ENCODE assay signal across 28 cellular contexts in the genomic region with DNA sequence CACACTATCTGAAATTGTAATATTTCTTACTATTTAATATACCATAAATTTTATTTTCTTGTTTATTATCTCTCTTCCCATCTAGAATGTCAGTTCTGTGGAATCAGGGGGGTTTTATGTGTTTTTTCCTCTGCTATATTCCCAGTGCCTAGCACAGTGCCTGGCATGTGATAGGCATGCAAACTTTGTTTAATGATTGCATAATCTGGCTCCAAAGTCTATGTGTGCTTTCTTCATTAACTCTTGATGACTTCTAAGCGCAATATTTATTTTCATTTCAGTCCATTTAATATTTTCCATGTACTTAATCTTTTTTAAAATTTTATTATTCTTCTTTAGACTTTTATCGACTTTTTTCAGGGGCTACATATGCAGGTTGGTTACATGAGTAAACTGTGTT.
DNase-seq lines count a peak whose midpoint lies in the region; ATAC-seq, FAIRE-seq and TF ChIP-seq lines count a peak whose summit lies in the region.
"Had no signal": no experiment of that assay in that cellular context is flagged by ENCODE, and none has a peak within 500 bp of the region (broad histone marks: within the 10 kb centered on the region; RNA-seq: fewer than 3 reads in every experiment).

No MANE protein-coding gene starts in this region.

- TF ChIP-seq CTCF in HepG2 (CRISPR knock-in tag; IDR thresholded peaks at IDR 0.05) (no peak), right lobe of liver (IDR thresholded peaks at IDR 0.05) (no peak), GM23338 (conservative IDR thresholded peaks at IDR 0.05; ENCODE audit: low read depth in 2 of 2) (no peak)

- TF ChIP-seq POLR2A in HepG2 (IDR thresholded peaks at IDR 0.05; ENCODE audit: insufficient read depth in 1 of 2, low read depth in 2 of 2, low read length in 2 of 2) (no peak), right lobe of liver (IDR thresholded peaks at IDR 0.05) (no peak)

- peaks cover 9% of the 10 kb centered on the region; the same call in 2 of the 3 replicates for H3K9me3 Mint-ChIP-seq in GM23338

- POLR2A ChIA-PET in HepG2 (lab: Yijun Ruan, JAX) = no interaction called here

- TF ChIP-seq EP300 in Ishikawa (IDR thresholded peaks at IDR 0.05; ENCODE audit: borderline replicate concordance) (no peak), HepG2 (IDR thresholded peaks at IDR 0.05; ENCODE audit: low read depth in 2 of 2, low read length in 2 of 2) (peak in 1 of 2 experiments; percentile 52; a peak in 1 of 4 replicates), HepG2 (CRISPR knock-in tag; IDR thresholded peaks at IDR 0.05; ENCODE audit: borderline replicate concordance) (no peak)

- H3K4me2 ChIP-seq in HepG2 (ENCODE audit: low read depth, low read length) = no peak overlapping the region
- H3K4me2 ChIP-seq in GM23338 = no peak overlapping the region
- H3K4me2 ChIP-seq: BLaER1 treated with 17β-estradiol and CSF1 and Interleukin-3, amounts not matched to agents 10 nM and 100 nM had no signal

- TF ChIP-seq RAD21 in Ishikawa (IDR thresholded peaks at IDR 0.05; ENCODE audit: low read depth) = no peak
- TF ChIP-seq RAD21 in HepG2 (CRISPR knock-in tag; IDR thresholded peaks at IDR 0.05) = no peak

- H4K20me1 ChIP-seq in HepG2 (ENCODE audit: insufficient read depth, low read length) = no peaks in the 10 kb centered on the region
- H4K20me1 ChIP-seq in GM23338 (replicated peaks; ENCODE audit: insufficient read depth) = no peaks in the 10 kb centered on the region

- 89% methylated on average over 2 of the region's 2 CpGs for WGBS in HepG2 (ENCODE audit: low lambda C conversion rate)
- 55% methylated on average over 2 of the region's 2 CpGs for WGBS in right lobe of liver (ENCODE audit: insufficient coverage, low coverage, low lambda C conversion rate, missing lambda C conversion rate)

- H3K9me3 ChIP-seq in HepG2 (ENCODE audit: low read length) (peaks cover under 1% of the 10 kb centered on the region; the same call in 1 of the 2 replicates), right lobe of liver (no peaks in the 10 kb centered on the region)
- H3K9me3 ChIP-seq: Caco-2 had no signal

- no peak overlapping the region for H3K4me3 Mint-ChIP-seq in GM23338
- H3K4me3 Mint-ChIP-seq: B cell; CD4-positive, alpha-beta T cell; CD8-positive, alpha-beta T cell had no signal

- peaks cover 40% of the 10 kb centered on the region for H3K4me1 ChIP-seq in HepG2 (ENCODE audit: insufficient read depth, low read length)
- peaks cover 0 to 37% (median 5%) of the 10 kb centered on the region in 4 donors for H3K4me1 ChIP-seq in right lobe of liver
- H3K4me1 ChIP-seq in GM23338 (ENCODE audit: insufficient read depth) = no peaks in the 10 kb centered on the region
- H3K4me1 ChIP-seq: Caco-2 had no signal

- peaks cover 7% of the 10 kb centered on the region; the same call in 2 of the 3 replicates for H3K36me3 Mint-ChIP-seq in GM23338 (ENCODE audit: low read depth)

- no peak for FAIRE-seq in HepG2 (lab: Jason Lieb, UNC)
- FAIRE-seq: A204.1, GM12878, GM12892, GM18507, GM19239 had no signal

- no peaks in the 10 kb centered on the region for H3K27me3 Mint-ChIP-seq in GM23338 (ENCODE audit: insufficient read depth, low read depth, poor library complexity)
- H3K27me3 Mint-ChIP-seq: B cell; CD4-positive, alpha-beta T cell had no signal

- no peak overlapping the region for H3K27ac Mint-ChIP-seq in GM23338
- H3K27ac Mint-ChIP-seq: B cell; CD4-positive, alpha-beta T cell; CD8-positive, alpha-beta T cell had no signal

- H3K79me2 ChIP-seq in HepG2 (ENCODE audit: insufficient read depth, low read length) (no peaks in the 10 kb centered on the region), GM23338 (replicated peaks; ENCODE audit: insufficient read depth) (no peaks in the 10 kb centered on the region)

- no peaks in the 10 kb centered on the region for H3K4me1 Mint-ChIP-seq in GM23338
- H3K4me1 Mint-ChIP-seq: B cell had no signal

- H2AFZ ChIP-seq in HepG2 (ENCODE audit: low read length) (no peak overlapping the region), GM23338 (no peak overlapping the region)

- H3K27ac ChIP-seq in HepG2 (ENCODE audit: extremely low read length, insufficient read depth, low read length) (no peak overlapping the region), right lobe of liver (peak overlapping the region in 2 of 3 donors; percentile 13 to 53), GM23338 (ENCODE audit: low read depth) (no peak overlapping the region)
- H3K27ac ChIP-seq: BLaER1 treated with 17β-estradiol and CSF1 and Interleukin-3, amounts not matched to agents 10 nM and 100 nM; C4-2B had no signal

- CTCF ChIA-PET in HepG2 (lab: Yijun Ruan, JAX; ENCODE audit: low intra/inter-chr PET ratio, low total read pairs) = no interaction called here

- DNase-seq in HepG2 (ENCODE audit: low spot score) (peak; percentile 47), right lobe of liver (no peak), NCI-H1092 treated with DMSO at 0.1 percent for 48 hours (lab: John Stamatoyannopoulos, UW) (no peak), GM23338 (ENCODE audit: low spot score) (no peak)
- DNase-seq: 8988T; AML-193; Caco-2; Calu3; CD4-positive, alpha-beta T cell; CD8-positive, alpha-beta T cell; DMS 273 treated with DMSO at 0.1 percent for 48 hours; DMS153; DMS53; DMS79; DND-41; EL; GDM1 had no signal

- H3K9ac ChIP-seq in HepG2 (ENCODE audit: insufficient read depth, low read depth, low read length) = no peak overlapping the region
- H3K9ac ChIP-seq: BLaER1 treated with 17β-estradiol and CSF1 and Interleukin-3, amounts not matched to agents 10 nM and 100 nM had no signal

- no peaks in the 10 kb centered on the region; a peak in 1 of 5 replicates for H3K27me3 ChIP-seq in HepG2 (ENCODE audit: control insufficient read depth in 1 of 2, insufficient read depth in 2 of 2, low read length in 2 of 2)
- no peaks in the 10 kb centered on the region for H3K27me3 ChIP-seq in right lobe of liver
- H3K27me3 ChIP-seq in GM23338 (ENCODE audit: insufficient read depth) = no peaks in the 10 kb centered on the region
- H3K27me3 ChIP-seq: BLaER1 treated with 17β-estradiol and CSF1 and Interleukin-3, amounts not matched to agents 10 nM and 100 nM had no signal

- in situ Hi-C loops in HepG2 (cut with HindIII; ENCODE audit: extremely low pct_ligation_motif_present, low pct_unique_long_range_greater_than_20kb) = no loop called here

- no peaks in the 10 kb centered on the region for H3K9me2 ChIP-seq in GM23338 (ENCODE audit: insufficient read depth)

- BruUV-seq in HepG2 (replicated peaks; lab: Mats Ljungman, UMichigan) = no TSS peak

- ATAC-seq in HepG2 = no peak
- ATAC-seq in right lobe of liver = peak; percentile 66 to 84 (median 70)
- ATAC-seq in GM21619 (IDR thresholded peaks at IDR 0.05; ENCODE audit: unreplicated experiment) = no peak
- ATAC-seq in GM23338 = no peak
- ATAC-seq in GM18870 (IDR thresholded peaks at IDR 0.05; ENCODE audit: unreplicated experiment) = no peak
- ATAC-seq: CD8-positive, alpha-beta T cell; GM12878 had no signal

- no peaks in the 10 kb centered on the region for H3F3A ChIP-seq in GM23338 (replicated peaks; ENCODE audit: low read depth)

- H3K4me3 ChIP-seq in HepG2 (replicated peaks in 1 of 3; ENCODE audit: insufficient read depth in 1 of 3, low read depth in 2 of 3, low read length in 3 of 3) = no peak overlapping the region
- no peak overlapping the region for H3K4me3 ChIP-seq in right lobe of liver
- no peak overlapping the region for H3K4me3 ChIP-seq in GM23338
- H3K4me3 ChIP-seq: BLaER1 treated with 17β-estradiol and CSF1 and Interleukin-3, amounts not matched to agents 10 nM and 100 nM; GM12878 had no signal

- intact Hi-C loops in HepG2 (cut with micrococcal nuclease; ENCODE audit: unreplicated experiment) (no loop called here), right lobe of liver (cut with DNase I) (no loop called here)

- no peaks in the 10 kb centered on the region for H3K36me3 ChIP-seq in HepG2 (replicated peaks in 1 of 2; ENCODE audit: control insufficient read depth in 1 of 2, insufficient read depth in 2 of 2, low read length in 2 of 2)
- H3K36me3 ChIP-seq in right lobe of liver = no peaks in the 10 kb centered on the region
- no peaks in the 10 kb centered on the region for H3K36me3 ChIP-seq in GM23338 (ENCODE audit: insufficient read depth)

TF ChIP-seq in Ishikawa, 13 proteins besides CTCF, POLR2A, EP300 and RAD21:
- TF ChIP-seq CEBPB (IDR thresholded peaks at IDR 0.05) (0 out of 2 replicates have a peak, but pooled peaks have one; percentile 3), NFIC (IDR thresholded peaks at IDR 0.05) (no peak), TAF1 (IDR thresholded peaks at IDR 0.05; ENCODE audit: low read depth) (no peak), TEAD4 (IDR thresholded peaks at IDR 0.05) (no peak)

TF ChIP-seq in HepG2, 621 proteins besides CTCF, POLR2A, EP300 and RAD21 (continues in another document):
- TF ChIP-seq HNF4G (IDR thresholded peaks at IDR 0.05; ENCODE audit: borderline replicate concordance, low read depth, low read length) = peak; percentile 56; the same call in 1 of the 2 replicates
- no peak for TF ChIP-seq HNF4G (CRISPR knock-in tag; IDR thresholded peaks at IDR 0.05; ENCODE audit: borderline replicate concordance, low read depth)

TF ChIP-seq in GM23338, 12 proteins besides CTCF, POLR2A, EP300 and RAD21 (continues in another document):
- TF ChIP-seq REST (IDR thresholded peaks at IDR 0.05; ENCODE audit: unreplicated experiment) = no peak
- TF ChIP-seq ZNF114 (CRISPR knock-in tag; IDR thresholded peaks at IDR 0.05) = no peak
- TF ChIP-seq CREB1 (CRISPR knock-in tag; IDR thresholded peaks at IDR 0.05; ENCODE audit: low read depth) = no peak
- no peak for TF ChIP-seq EZH2 (IDR thresholded peaks at IDR 0.05; ENCODE audit: low read depth, unreplicated experiment)

Comparison
In these comparisons a context has a peak if more than half of its experiments do, and no peak if none do; other contexts are left out.
1. ATAC-seq: peak in right lobe of liver (4 of 4); none in HepG2 (single experiment), GM21619 (single experiment), GM23338 (single experiment) and GM18870 (single experiment).
2. H3K27ac ChIP-seq: peak in right lobe of liver (2 of 3); none in HepG2 (single experiment) and GM23338 (single experiment).